In the genomic region with DNA sequence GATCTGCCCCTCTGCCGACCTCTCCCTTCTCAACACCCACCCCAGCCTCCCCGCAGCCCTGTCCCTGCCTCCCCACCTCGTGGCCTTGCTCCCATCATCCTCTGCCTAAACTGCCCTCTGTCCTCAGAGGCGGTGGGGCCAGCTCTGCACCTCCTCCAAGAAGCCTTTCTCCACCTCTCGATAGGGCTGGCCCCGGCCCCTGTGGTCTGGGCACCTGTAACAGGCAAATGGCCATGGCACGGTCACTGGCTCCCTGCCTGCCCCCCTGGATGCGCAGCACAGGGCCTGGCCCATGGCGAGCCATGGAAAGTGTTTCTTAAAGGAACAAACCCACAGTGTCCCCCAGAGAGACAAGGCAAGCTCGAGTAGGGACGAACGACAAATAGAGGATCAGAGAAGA, we compare ENCODE assay signal across 30 cellular contexts. TPM values are rescaled to one million over a fixed set of nuclear protein-coding genes. Genes with fewer than 3 reads are reported as not detected.
A peak's percentile ranks its signal among the peaks of the same experiment; 100 is the strongest.
DNase-seq lines count a peak whose midpoint lies in the region; ATAC-seq and TF ChIP-seq lines count a peak whose summit lies in the region.
"Had no signal": no experiment of that assay in that cellular context is flagged by ENCODE, and none has a peak within 500 bp of the region (broad histone marks: within the 10 kb centered on the region; RNA-seq: fewer than 3 reads in every experiment).

No MANE protein-coding gene starts in this region.

- H3K27ac ChIP-seq in neuronal stem cell (replicated peaks; ENCODE audit: low read length) (no peak overlapping the region), vagina (no peak overlapping the region)
- H3K27ac ChIP-seq: brain microvascular endothelial cell, foreskin keratinocyte, HL-60, ovary, tibial nerve had no signal

- peak overlapping the region; percentile 62 for H3K23ac ChIP-seq in neuronal stem cell (ENCODE audit: low read depth, low read length, poor library complexity)

- no peak overlapping the region for H3K18ac ChIP-seq in neuronal stem cell (ENCODE audit: low read length)

- no peak for ATAC-seq in activated naive CD8-positive, alpha-beta T cell treated with anti-CD3 and anti-CD28 coated beads, Interleukin-2, amount 10 ng/mL, durations not matched to agents 7 days and 5 days (ENCODE audit: low read depth)
- ATAC-seq: foreskin keratinocyte; naive thymus-derived CD4-positive, alpha-beta T cell; stimulated activated naive CD8-positive, alpha-beta T cell treated with anti-CD3 and anti-CD28 coated beads, Interleukin-15, amount 100 ng/mL, for 72 hours had no signal

- H2BK15ac ChIP-seq in neuronal stem cell (ENCODE audit: low read length), result no peak overlapping the region

- no CpG with 5 or more reads among the region's 12 CpGs for WGBS in neuronal stem cell (ENCODE audit: extremely low coverage in 2 of 2, insufficient read length in 2 of 2, insufficient replicate concordance in 1 of 2), 2 donors

- H2BK120ac ChIP-seq in neuronal stem cell (ENCODE audit: low read depth, low read length), result no peak overlapping the region

- H3K9ac ChIP-seq in neuronal stem cell (ENCODE audit: low read depth, low read length, poor library complexity), result peak overlapping the region; percentile 46

- H3K4me2 ChIP-seq in neuronal stem cell (ENCODE audit: insufficient read depth, low read length, poor library complexity, severe bottlenecking), result no peak overlapping the region

- no peak overlapping the region for H2BK5ac ChIP-seq in neuronal stem cell (ENCODE audit: low read length)

- TF ChIP-seq CTCF in vagina (IDR thresholded peaks at IDR 0.05), result no peak

- no peak overlapping the region for H4K8ac ChIP-seq in neuronal stem cell (ENCODE audit: low read depth, low read length)

- no peaks in the 10 kb centered on the region for H3K9me3 Mint-ChIP-seq in activated naive CD8-positive, alpha-beta T cell treated with anti-CD3 and anti-CD28 coated beads, Interleukin-2, amount 10 ng/mL, durations not matched to agents 7 days and 5 days
- no peaks in the 10 kb centered on the region for H3K9me3 Mint-ChIP-seq in activated naive CD8-positive, alpha-beta T cell treated with anti-CD3 and anti-CD28 coated beads for 36 hours
- no peaks in the 10 kb centered on the region for H3K9me3 Mint-ChIP-seq in activated T-helper 2 cell treated with anti-CD3 and anti-CD28 coated beads, Interferon-gamma antibody, Interleukin-2, Interleukin-4, amounts not matched to agents 10 μg/mL and 5 μg/mL and 100 μg/mL, durations not matched to agents 14 hours and 24 hours and 36 hours
- H3K9me3 Mint-ChIP-seq: H9; naive thymus-derived CD4-positive, alpha-beta T cell; stimulated activated naive CD8-positive, alpha-beta T cell treated with anti-CD3 and anti-CD28 coated beads, Interleukin-15, amount 100 ng/mL, for 72 hours; T-helper 1 cell treated with Interleukin-12 subunit alpha and Interleukin-12 subunit beta and Interleukin-4 antibody, amounts not matched to agents 30 μg/mL and 1 μg/mL, for 36 hours had no signal

- peaks cover 3% of the 10 kb centered on the region for H3K36me3 Mint-ChIP-seq in activated naive CD8-positive, alpha-beta T cell treated with anti-CD3 and anti-CD28 coated beads, Interleukin-2, amount 10 ng/mL, durations not matched to agents 7 days and 5 days
- H3K36me3 Mint-ChIP-seq in activated naive CD8-positive, alpha-beta T cell treated with anti-CD3 and anti-CD28 coated beads for 36 hours, result no peaks in the 10 kb centered on the region
- H3K36me3 Mint-ChIP-seq in activated T-helper 2 cell treated with anti-CD3 and anti-CD28 coated beads, Interferon-gamma antibody, Interleukin-2, Interleukin-4, amounts not matched to agents 10 μg/mL and 5 μg/mL and 100 μg/mL, durations not matched to agents 14 hours and 24 hours and 36 hours (ENCODE audit: low read depth), result no peaks in the 10 kb centered on the region
- H3K36me3 Mint-ChIP-seq: naive thymus-derived CD4-positive, alpha-beta T cell had no signal

- H4K91ac ChIP-seq in neuronal stem cell (ENCODE audit: low read depth, low read length, poor library complexity), result no peak overlapping the region

- intact Hi-C loops in activated T-helper 2 cell treated with anti-CD3 and anti-CD28 coated beads, Interferon-gamma antibody, Interleukin-2, Interleukin-4, amounts not matched to agents 10 μg/mL and 5 μg/mL and 100 μg/mL, durations not matched to agents 14 hours and 24 hours and 36 hours (cut with micrococcal nuclease), result no loop called here
- intact Hi-C loops in vagina (cut with DNase I), result no loop called here

- H3K4me1 Mint-ChIP-seq in activated naive CD8-positive, alpha-beta T cell treated with anti-CD3 and anti-CD28 coated beads, Interleukin-2, amount 10 ng/mL, durations not matched to agents 7 days and 5 days, result peaks cover 28% of the 10 kb centered on the region
- H3K4me1 Mint-ChIP-seq in activated naive CD8-positive, alpha-beta T cell treated with anti-CD3 and anti-CD28 coated beads for 36 hours, result peaks cover 10% of the 10 kb centered on the region
- peaks cover 7% of the 10 kb centered on the region for H3K4me1 Mint-ChIP-seq in activated T-helper 2 cell treated with anti-CD3 and anti-CD28 coated beads, Interferon-gamma antibody, Interleukin-2, Interleukin-4, amounts not matched to agents 10 μg/mL and 5 μg/mL and 100 μg/mL, durations not matched to agents 14 hours and 24 hours and 36 hours (ENCODE audit: low read depth)

- peak; percentile 15 for DNase-seq in activated naive CD8-positive, alpha-beta T cell treated with anti-CD3 and anti-CD28 coated beads, Interleukin-2, amount 10 ng/mL, durations not matched to agents 7 days and 5 days
- DNase-seq in activated naive CD8-positive, alpha-beta T cell treated with anti-CD3 and anti-CD28 coated beads for 36 hours, result no peak
- DNase-seq in activated T-helper 2 cell treated with anti-CD3 and anti-CD28 coated beads, Interferon-gamma antibody, Interleukin-2, Interleukin-4, amounts not matched to agents 10 μg/mL and 5 μg/mL and 100 μg/mL, durations not matched to agents 14 hours and 24 hours and 36 hours (ENCODE audit: low spot score), result peak; percentile 5
- DNase-seq in neuronal stem cell (ENCODE audit: low spot score) (no peak), vagina (ENCODE audit: extremely low spot score in 2 of 2) (peak; percentile 77 to 95), NCI-H2171 (lab: John Stamatoyannopoulos, UW) (no peak)
- no peak for DNase-seq in activated CD4-positive, alpha-beta T cell treated with anti-CD3 and anti-CD28 coated beads for 1 hour
- DNase-seq in activated T-cell treated with anti-CD3 and anti-CD28 coated beads, Interleukin-2, amount 50 U/mL, for 1 hour, result no peak
- DNase-seq: activated CD4-positive, alpha-beta T cell treated with anti-CD3 and anti-CD28 coated beads, Interleukin-2, amount 50 U/mL, for 1 hour; brain microvascular endothelial cell; C1 segment of cervical spinal cord; DMS79 treated with DMSO at 0.1 percent for 48 hours; effector memory CD4-positive, alpha-beta T cell; foreskin keratinocyte; NCI-H187 treated with DMSO at 0.1 percent for 48 hours; NCI-H2227 treated with DMSO at 0.1 percent for 48 hours; NCI-H748 treated with DMSO at 0.1 percent for 48 hours; retina; stimulated activated CD4-positive, alpha-beta T cell treated with anti-CD3 and anti-CD28 coated beads, Interleukin-12 subunit alpha, Interleukin-12 subunit beta, amount 100 ng/mL, for 4 hours; stimulated activated CD4-positive, alpha-beta T cell treated with anti-CD3 and anti-CD28 coated beads, Interleukin-4, amount 100 ng/mL, for 4 hours; stimulated activated naive CD8-positive, alpha-beta T cell treated with anti-CD3 and anti-CD28 coated beads, Interleukin-15, amount 100 ng/mL, for 72 hours had no signal

- no peak overlapping the region for H3K14ac ChIP-seq in neuronal stem cell (ENCODE audit: low read length)

- H2BK12ac ChIP-seq in neuronal stem cell (ENCODE audit: low read length), result no peak overlapping the region

- H2AFZ ChIP-seq in neuronal stem cell (ENCODE audit: low read length), result no peak overlapping the region

- TF ChIP-seq POLR2A in vagina (IDR thresholded peaks at IDR 0.05), result no peak

- H3K27me3 ChIP-seq in neuronal stem cell (ENCODE audit: control insufficient read depth in 3 of 3, insufficient read depth in 3 of 3, low read depth in 1 of 3, low read length in 3 of 3) (peaks cover 0 to 26% (median 0%) of the 10 kb centered on the region in 3 experiments), vagina (no peaks in the 10 kb centered on the region)
- H3K27me3 ChIP-seq: brain microvascular endothelial cell, heart right ventricle, ovary, tibial nerve had no signal

- no peak overlapping the region for H3K4me3 Mint-ChIP-seq in activated naive CD8-positive, alpha-beta T cell treated with anti-CD3 and anti-CD28 coated beads, Interleukin-2, amount 10 ng/mL, durations not matched to agents 7 days and 5 days
- no peak overlapping the region for H3K4me3 Mint-ChIP-seq in activated naive CD8-positive, alpha-beta T cell treated with anti-CD3 and anti-CD28 coated beads for 36 hours
- no peak overlapping the region for H3K4me3 Mint-ChIP-seq in activated T-helper 2 cell treated with anti-CD3 and anti-CD28 coated beads, Interferon-gamma antibody, Interleukin-2, Interleukin-4, amounts not matched to agents 10 μg/mL and 5 μg/mL and 100 μg/mL, durations not matched to agents 14 hours and 24 hours and 36 hours (ENCODE audit: low read depth)
- H3K4me3 Mint-ChIP-seq: H9; naive thymus-derived CD4-positive, alpha-beta T cell; stimulated activated naive CD8-positive, alpha-beta T cell treated with anti-CD3 and anti-CD28 coated beads, Interleukin-15, amount 100 ng/mL, for 72 hours; T-helper 1 cell treated with Interleukin-12 subunit alpha and Interleukin-12 subunit beta and Interleukin-4 antibody, amounts not matched to agents 30 μg/mL and 1 μg/mL, for 36 hours had no signal

- POLR2A ChIA-PET in activated naive CD8-positive, alpha-beta T cell treated with anti-CD3 and anti-CD28 coated beads, Interleukin-2, amount 10 ng/mL, durations not matched to agents 7 days and 5 days (lab: Charles Lee), result no interaction called here

- H3K36me3 ChIP-seq in neuronal stem cell (replicated peaks in 1 of 2; ENCODE audit: control insufficient read depth in 2 of 2, insufficient read depth in 2 of 2, low read length in 2 of 2) (no peaks in the 10 kb centered on the region), vagina (no peaks in the 10 kb centered on the region)
- H3K36me3 ChIP-seq: brain microvascular endothelial cell, heart right ventricle, ovary, tibial nerve had no signal

- H3K4me3 ChIP-seq in neuronal stem cell (ENCODE audit: low read length in 2 of 2) (no peak overlapping the region), vagina (no peak overlapping the region)
- H3K4me3 ChIP-seq: heart right ventricle, ovary, tibial nerve had no signal

- H3K27ac Mint-ChIP-seq in activated naive CD8-positive, alpha-beta T cell treated with anti-CD3 and anti-CD28 coated beads, Interleukin-2, amount 10 ng/mL, durations not matched to agents 7 days and 5 days, result peak overlapping the region; percentile 30
- no peak overlapping the region for H3K27ac Mint-ChIP-seq in activated naive CD8-positive, alpha-beta T cell treated with anti-CD3 and anti-CD28 coated beads for 36 hours
- no peak overlapping the region for H3K27ac Mint-ChIP-seq in activated T-helper 2 cell treated with anti-CD3 and anti-CD28 coated beads, Interferon-gamma antibody, Interleukin-2, Interleukin-4, amounts not matched to agents 10 μg/mL and 5 μg/mL and 100 μg/mL, durations not matched to agents 14 hours and 24 hours and 36 hours
- H3K27ac Mint-ChIP-seq: H9; T-helper 1 cell treated with Interleukin-12 subunit alpha and Interleukin-12 subunit beta and Interleukin-4 antibody, amounts not matched to agents 30 μg/mL and 1 μg/mL, for 36 hours had no signal

- H3K79me1 ChIP-seq in neuronal stem cell (ENCODE audit: low read depth, low read length), result no peaks in the 10 kb centered on the region

- H3K4ac ChIP-seq in neuronal stem cell (ENCODE audit: low read length), result no peak overlapping the region

- H3K27me3 Mint-ChIP-seq in activated naive CD8-positive, alpha-beta T cell treated with anti-CD3 and anti-CD28 coated beads, Interleukin-2, amount 10 ng/mL, durations not matched to agents 7 days and 5 days, result peaks cover 3% of the 10 kb centered on the region
- H3K27me3 Mint-ChIP-seq in activated naive CD8-positive, alpha-beta T cell treated with anti-CD3 and anti-CD28 coated beads for 36 hours, result no peaks in the 10 kb centered on the region
- peaks cover 7% of the 10 kb centered on the region for H3K27me3 Mint-ChIP-seq in activated T-helper 2 cell treated with anti-CD3 and anti-CD28 coated beads, Interferon-gamma antibody, Interleukin-2, Interleukin-4, amounts not matched to agents 10 μg/mL and 5 μg/mL and 100 μg/mL, durations not matched to agents 14 hours and 24 hours and 36 hours (ENCODE audit: low read depth)
- H3K27me3 Mint-ChIP-seq: stimulated activated naive CD8-positive, alpha-beta T cell treated with anti-CD3 and anti-CD28 coated beads, Interleukin-15, amount 100 ng/mL, for 72 hours had no signal

- H3K9me3 ChIP-seq in neuronal stem cell (replicated peaks in 1 of 2; ENCODE audit: control insufficient read depth in 2 of 2, insufficient read depth in 1 of 2, low read depth in 1 of 2, low read length in 2 of 2) (no peaks in the 10 kb centered on the region), vagina (no peaks in the 10 kb centered on the region)
- H3K9me3 ChIP-seq: Caco-2, heart right ventricle, ovary, tibial nerve had no signal

- H3K4me1 ChIP-seq in neuronal stem cell (ENCODE audit: control insufficient read depth in 2 of 2, insufficient read depth in 1 of 2, low read depth in 1 of 2, low read length in 2 of 2), result no peaks in the 10 kb centered on the region
- H3K4me1 ChIP-seq in vagina, result peaks cover 12% of the 10 kb centered on the region
- H3K4me1 ChIP-seq: Caco-2 had no signal

- peak overlapping the region; percentile 64 for H2AK5ac ChIP-seq in neuronal stem cell (ENCODE audit: low read depth, low read length)

RNA-seq across cellular contexts. Expression of gene MYO7B, which starts 42.0 kb away (rescaled TPM):
- total RNA-seq in activated naive CD8-positive, alpha-beta T cell treated with anti-CD3 and anti-CD28 coated beads, Interleukin-2, amount 10 ng/mL, durations not matched to agents 7 days and 5 days, result 1 to 10 TPM; 4.7 to 5.2 TPM
- under 1 TPM; 0.62 to 0.88 TPM for total RNA-seq in activated naive CD8-positive, alpha-beta T cell treated with anti-CD3 and anti-CD28 coated beads for 36 hours
- total RNA-seq in activated T-helper 2 cell treated with anti-CD3 and anti-CD28 coated beads, Interferon-gamma antibody, Interleukin-2, Interleukin-4, amounts not matched to agents 10 μg/mL and 5 μg/mL and 100 μg/mL, durations not matched to agents 14 hours and 24 hours and 36 hours, result 0.07 and 0.30 TPM in 2 replicates
- not detected for polyA plus RNA-seq in neuronal stem cell (2013, experiment 1 of 2)
- polyA plus RNA-seq in neuronal stem cell (2013, experiment 2 of 2), result 0.03 TPM
- total RNA-seq in vagina, result not detected
- total RNA-seq: foreskin keratinocyte, H9, SK-MEL-5 had no signal
- polyA plus RNA-seq: naive thymus-derived CD4-positive, alpha-beta T cell had no signal

RNA-seq across cellular contexts. Expression of gene IWS1, which starts 51.2 kb away (rescaled TPM):
- 10 to 100 TPM; 53.1 to 59.6 TPM for total RNA-seq in activated naive CD8-positive, alpha-beta T cell treated with anti-CD3 and anti-CD28 coated beads, Interleukin-2, amount 10 ng/mL, durations not matched to agents 7 days and 5 days
- total RNA-seq in activated naive CD8-positive, alpha-beta T cell treated with anti-CD3 and anti-CD28 coated beads for 36 hours, result 10 to 100 TPM; 52.5 to 58.7 TPM
- total RNA-seq in activated T-helper 2 cell treated with anti-CD3 and anti-CD28 coated beads, Interferon-gamma antibody, Interleukin-2, Interleukin-4, amounts not matched to agents 10 μg/mL and 5 μg/mL and 100 μg/mL, durations not matched to agents 14 hours and 24 hours and 36 hours, result 54.7 and 58.1 TPM in 2 replicates
- polyA plus RNA-seq in neuronal stem cell (2013, experiment 1 of 2), result 54.0 TPM
- polyA plus RNA-seq in neuronal stem cell (2013, experiment 2 of 2), result 53.1 TPM
- total RNA-seq in vagina, result 40.8 TPM

Comparison
In these comparisons a context has a peak if more than half of its experiments do, and no peak if none do; other contexts are left out.
1. DNase-seq: peak in activated naive CD8-positive, alpha-beta T cell treated with anti-CD3 and anti-CD28 coated beads, Interleukin-2, amount 10 ng/mL, durations not matched to agents 7 days and 5 days (single experiment), activated T-helper 2 cell treated with anti-CD3 and anti-CD28 coated beads, Interferon-gamma antibody, Interleukin-2, Interleukin-4, amounts not matched to agents 10 μg/mL and 5 μg/mL and 100 μg/mL, durations not matched to agents 14 hours and 24 hours and 36 hours (single experiment) and vagina (2 of 2); none in activated naive CD8-positive, alpha-beta T cell treated with anti-CD3 and anti-CD28 coated beads for 36 hours (single experiment), neuronal stem cell (single experiment), activated CD4-positive, alpha-beta T cell treated with anti-CD3 and anti-CD28 coated beads for 1 hour (single experiment), NCI-H2171 (single experiment) and activated T-cell treated with anti-CD3 and anti-CD28 coated beads, Interleukin-2, amount 50 U/mL, for 1 hour (single experiment).